ENCODE assay signal across 9 cellular contexts in the genomic region with DNA sequence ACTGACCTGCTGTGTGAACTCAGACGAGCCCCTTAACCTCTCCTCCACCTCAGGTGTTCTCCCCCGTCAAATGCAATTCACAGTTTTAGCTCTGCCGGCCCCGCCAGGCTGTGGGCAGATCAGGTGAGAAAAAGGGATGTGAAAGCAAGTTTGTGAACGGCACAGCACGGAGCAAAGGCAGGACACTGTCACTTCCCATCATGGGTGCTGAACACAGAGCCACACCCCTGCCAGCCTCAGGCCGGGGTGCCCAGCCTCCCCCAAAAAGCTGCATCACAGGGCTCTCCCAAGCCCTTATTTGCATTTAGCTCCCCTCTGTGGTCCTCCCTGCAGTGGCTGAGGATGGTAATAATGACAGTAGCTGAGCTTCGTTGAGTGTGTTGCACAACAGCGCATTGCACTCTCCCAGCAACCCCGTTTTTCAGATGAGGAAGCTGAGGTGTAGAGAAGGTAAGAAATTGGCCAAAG.
DNase-seq lines count a peak whose midpoint lies in the region; ATAC-seq lines count a peak whose summit lies in the region.
"Had no signal": no experiment of that assay in that cellular context is flagged by ENCODE, and none has a peak within 500 bp of the region (broad histone marks: within the 10 kb centered on the region; RNA-seq: fewer than 3 reads in every experiment).

No MANE protein-coding gene starts in this region.

- no peak overlapping the region for H3K27ac Mint-ChIP-seq in activated naive CD8-positive, alpha-beta T cell treated with anti-CD3 and anti-CD28 coated beads, Interleukin-2, amount 50 U/mL, for 24 hours
- H3K27ac Mint-ChIP-seq: nephron had no signal

- peaks cover 2% of the 10 kb centered on the region for H3K27me3 Mint-ChIP-seq in activated naive CD8-positive, alpha-beta T cell treated with anti-CD3 and anti-CD28 coated beads, Interleukin-2, amount 50 U/mL, for 24 hours

- peak overlapping the region; percentile 14 for H3K4me3 Mint-ChIP-seq in activated naive CD8-positive, alpha-beta T cell treated with anti-CD3 and anti-CD28 coated beads, Interleukin-2, amount 50 U/mL, for 24 hours
- H3K4me3 Mint-ChIP-seq: nephron had no signal

- peak; percentile 91 for ATAC-seq in GM19395 (IDR thresholded peaks at IDR 0.05; ENCODE audit: unreplicated experiment)
- ATAC-seq in HG03280 (IDR thresholded peaks at IDR 0.05; ENCODE audit: unreplicated experiment): peak; percentile 88
- ATAC-seq in activated naive CD8-positive, alpha-beta T cell treated with anti-CD3 and anti-CD28 coated beads, Interleukin-2, amount 50 U/mL, for 24 hours: peak; percentile 58

- peaks cover 45% of the 10 kb centered on the region for H3K4me1 Mint-ChIP-seq in activated naive CD8-positive, alpha-beta T cell treated with anti-CD3 and anti-CD28 coated beads, Interleukin-2, amount 50 U/mL, for 24 hours

- peak; percentile 85 for DNase-seq in CD1c-positive myeloid dendritic cell (ENCODE audit: extremely low spot score)
- DNase-seq in activated naive CD8-positive, alpha-beta T cell treated with anti-CD3 and anti-CD28 coated beads, Interleukin-2, amount 50 U/mL, for 24 hours: peak; percentile 40
- no peak for DNase-seq in NCI-H128 (lab: John Stamatoyannopoulos, UW; ENCODE audit: unreplicated experiment)
- DNase-seq in activated CD4-positive, alpha-beta T cell treated with anti-CD3 and anti-CD28 coated beads for 1 hour: no peak
- DNase-seq in activated T-cell treated with anti-CD3 and anti-CD28 coated beads for 4 hours: no peak
- DNase-seq in activated effector memory CD4-positive, alpha-beta T cell treated with Interleukin-2 at 50 U/mL for 16 hours: no peak

- H3K36me3 Mint-ChIP-seq in activated naive CD8-positive, alpha-beta T cell treated with anti-CD3 and anti-CD28 coated beads, Interleukin-2, amount 50 U/mL, for 24 hours (ENCODE audit: low read depth): no peaks in the 10 kb centered on the region

- H3K9me3 Mint-ChIP-seq in activated naive CD8-positive, alpha-beta T cell treated with anti-CD3 and anti-CD28 coated beads, Interleukin-2, amount 50 U/mL, for 24 hours: no peaks in the 10 kb centered on the region
- H3K9me3 Mint-ChIP-seq: nephron had no signal

Comparison
In these comparisons a context has a peak if more than half of its experiments do, and no peak if none do; other contexts are left out.
1. DNase-seq: peak in CD1c-positive myeloid dendritic cell (single experiment) and activated naive CD8-positive, alpha-beta T cell treated with anti-CD3 and anti-CD28 coated beads, Interleukin-2, amount 50 U/mL, for 24 hours (single experiment); none in NCI-H128 (single experiment), activated CD4-positive, alpha-beta T cell treated with anti-CD3 and anti-CD28 coated beads for 1 hour (single experiment), activated T-cell treated with anti-CD3 and anti-CD28 coated beads for 4 hours (single experiment) and activated effector memory CD4-positive, alpha-beta T cell treated with Interleukin-2 at 50 U/mL for 16 hours (single experiment).
2. Peak in every context shown above with its lines, with median percentiles within 50 percentile points of each other: ATAC-seq.